In the genomic region with DNA sequence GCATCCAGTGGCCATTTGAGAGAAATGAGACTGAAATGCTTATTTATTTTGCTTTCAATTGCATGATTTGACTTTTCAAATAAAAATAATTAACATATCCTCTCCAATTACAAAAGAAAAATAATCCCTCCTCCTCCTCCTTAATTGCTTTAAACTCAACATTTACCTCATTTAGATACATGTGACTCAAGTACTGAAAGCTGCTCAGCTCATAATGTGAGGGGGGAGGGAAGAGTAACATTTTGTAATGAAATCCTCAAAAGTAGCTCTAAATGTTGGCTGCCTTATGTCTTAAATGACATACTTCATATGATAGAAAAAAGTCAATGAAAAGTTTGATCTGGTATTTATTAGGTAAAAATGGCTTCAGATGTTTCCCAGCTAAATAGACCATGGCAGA, we compare ENCODE assay signal across 31 cellular contexts.
"Had no signal": no experiment of that assay in that cellular context is flagged by ENCODE, and none has a peak within 500 bp of the region (broad histone marks: within the 10 kb centered on the region; RNA-seq: fewer than 3 reads in every experiment).

No MANE protein-coding gene starts in this region.

- H3K4me1 ChIP-seq: foreskin keratinocyte had no signal

- H3K27me3 ChIP-seq: brain microvascular endothelial cell, esophagus muscularis mucosa, gastrocnemius medialis, heart left ventricle had no signal

- H3K36me3 ChIP-seq: brain microvascular endothelial cell, esophagus muscularis mucosa, gastrocnemius medialis, heart left ventricle, WERI-Rb-1 had no signal

- ATAC-seq: activated CD4-positive, CD25-positive, alpha-beta regulatory T cell treated with anti-CD3 and anti-CD28 coated beads, Interleukin-2, amount 50 U/mL, for 24 hours; activated CD8-positive, alpha-beta memory T cell treated with anti-CD3 and anti-CD28 coated beads, Interleukin-2, amount 10 ng/mL, durations not matched to agents 7 days and 5 days; activated CD8-positive, alpha-beta T cell treated with anti-CD3 and anti-CD28 coated beads, Interleukin-2, amount 10 ng/mL, durations not matched to agents 7 days and 5 days; effector memory CD8-positive, alpha-beta T cell; foreskin keratinocyte; gastrocnemius medialis; heart left ventricle; T-helper 17 cell had no signal

- H3K4me3 ChIP-seq: esophagus muscularis mucosa, gastrocnemius medialis, heart left ventricle, hepatocyte had no signal

- H3K9me3 ChIP-seq: esophagus muscularis mucosa, gastrocnemius medialis, heart left ventricle had no signal

- H3K27ac ChIP-seq: brain microvascular endothelial cell, esophagus muscularis mucosa, foreskin keratinocyte, gastrocnemius medialis, heart left ventricle, hepatocyte, WERI-Rb-1 had no signal

- DNase-seq: activated B cell treated with CpG ODN at 0.5 μM for 24 hours; activated CD4-positive, alpha-beta T cell treated with anti-CD3 and anti-CD28 coated beads for 48 hours; activated CD4-positive, alpha-beta T cell treated with anti-CD3 and anti-CD28 coated beads, Interleukin-2, amount 50 U/mL, for 1 hour; activated CD4-positive, alpha-beta T cell treated with anti-CD3 and anti-CD28 coated beads, Interleukin-2, amount 50 U/mL, for 48 hours; activated CD8-positive, alpha-beta memory T cell treated with anti-CD3 and anti-CD28 coated beads, Interleukin-2, amount 10 ng/mL, durations not matched to agents 7 days and 5 days; activated CD8-positive, alpha-beta memory T cell treated with anti-CD3 and anti-CD28 coated beads, Interleukin-2, amount 50 U/mL, for 4 hours; activated CD8-positive, alpha-beta T cell treated with anti-CD3 and anti-CD28 coated beads, Interleukin-2, amount 10 ng/mL, durations not matched to agents 7 days and 5 days; activated effector memory CD4-positive, alpha-beta T cell treated with Interleukin-2 at 50 U/mL for 16 hours; activated gamma-delta T cell treated with Interleukin-2 at 50 U/mL for 16 hours; activated naive CD4-positive, alpha-beta T cell treated with anti-CD3 and anti-CD28 coated beads, Interleukin-2, amount 50 U/mL, for 16 hours; activated naive CD4-positive, alpha-beta T cell treated with Interleukin-2 at 50 U/mL for 16 hours; activated T-cell treated with anti-CD3 and anti-CD28 coated beads, Interleukin-2, amount 50 U/mL, for 24 hours; amniotic stem cell; anterior cingulate cortex; brain microvascular endothelial cell; caudate nucleus; cortex of kidney; dermis blood vessel endothelial cell; effector CD4-positive, alpha-beta T cell; effector memory CD8-positive, alpha-beta T cell; erythroblast; foreskin keratinocyte; gastrocnemius medialis; glutamatergic neuron; heart left ventricle; T-helper 17 cell; T1000; WERI-Rb-1 had no signal
